1 cellular context compared by ENCODE assay signal in the genomic region with DNA sequence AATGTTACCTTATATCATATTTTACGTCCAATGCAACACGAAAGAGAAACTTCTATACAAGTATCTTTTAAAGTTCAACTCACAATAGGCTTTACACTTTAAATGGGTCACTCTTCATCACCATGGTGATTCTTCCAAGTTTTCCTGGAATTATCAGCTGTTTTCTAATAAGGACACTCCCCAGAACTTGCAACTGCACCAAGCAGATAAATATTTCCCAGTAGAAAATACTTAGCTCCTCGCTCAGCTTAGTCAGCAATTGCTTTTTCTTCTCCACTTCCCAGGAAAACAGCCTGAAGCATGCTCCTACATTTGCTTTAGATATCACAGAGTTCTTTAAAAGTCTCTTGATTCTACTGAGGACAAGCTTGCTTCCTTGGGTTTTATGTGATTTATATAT.
TF ChIP-seq lines count a peak whose summit lies in the region.

No MANE protein-coding gene starts in this region.

TF ChIP-seq in GM23338, 12 proteins besides CTCF, POLR2A, EP300 and RAD21:
- TF ChIP-seq, protein P1, sequence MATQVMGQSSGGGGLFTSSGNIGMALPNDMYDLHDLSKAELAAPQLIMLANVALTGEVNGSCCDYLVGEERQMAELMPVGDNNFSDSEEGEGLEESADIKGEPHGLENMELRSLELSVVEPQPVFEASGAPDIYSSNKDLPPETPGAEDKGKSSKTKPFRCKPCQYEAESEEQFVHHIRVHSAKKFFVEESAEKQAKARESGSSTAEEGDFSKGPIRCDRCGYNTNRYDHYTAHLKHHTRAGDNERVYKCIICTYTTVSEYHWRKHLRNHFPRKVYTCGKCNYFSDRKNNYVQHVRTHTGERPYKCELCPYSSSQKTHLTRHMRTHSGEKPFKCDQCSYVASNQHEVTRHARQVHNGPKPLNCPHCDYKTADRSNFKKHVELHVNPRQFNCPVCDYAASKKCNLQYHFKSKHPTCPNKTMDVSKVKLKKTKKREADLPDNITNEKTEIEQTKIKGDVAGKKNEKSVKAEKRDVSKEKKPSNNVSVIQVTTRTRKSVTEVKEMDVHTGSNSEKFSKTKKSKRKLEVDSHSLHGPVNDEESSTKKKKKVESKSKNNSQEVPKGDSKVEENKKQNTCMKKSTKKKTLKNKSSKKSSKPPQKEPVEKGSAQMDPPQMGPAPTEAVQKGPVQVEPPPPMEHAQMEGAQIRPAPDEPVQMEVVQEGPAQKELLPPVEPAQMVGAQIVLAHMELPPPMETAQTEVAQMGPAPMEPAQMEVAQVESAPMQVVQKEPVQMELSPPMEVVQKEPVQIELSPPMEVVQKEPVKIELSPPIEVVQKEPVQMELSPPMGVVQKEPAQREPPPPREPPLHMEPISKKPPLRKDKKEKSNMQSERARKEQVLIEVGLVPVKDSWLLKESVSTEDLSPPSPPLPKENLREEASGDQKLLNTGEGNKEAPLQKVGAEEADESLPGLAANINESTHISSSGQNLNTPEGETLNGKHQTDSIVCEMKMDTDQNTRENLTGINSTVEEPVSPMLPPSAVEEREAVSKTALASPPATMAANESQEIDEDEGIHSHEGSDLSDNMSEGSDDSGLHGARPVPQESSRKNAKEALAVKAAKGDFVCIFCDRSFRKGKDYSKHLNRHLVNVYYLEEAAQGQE (IDR thresholded peaks at IDR 0.05; ENCODE audit: unreplicated experiment) = no peak
- TF ChIP-seq, protein P2, sequence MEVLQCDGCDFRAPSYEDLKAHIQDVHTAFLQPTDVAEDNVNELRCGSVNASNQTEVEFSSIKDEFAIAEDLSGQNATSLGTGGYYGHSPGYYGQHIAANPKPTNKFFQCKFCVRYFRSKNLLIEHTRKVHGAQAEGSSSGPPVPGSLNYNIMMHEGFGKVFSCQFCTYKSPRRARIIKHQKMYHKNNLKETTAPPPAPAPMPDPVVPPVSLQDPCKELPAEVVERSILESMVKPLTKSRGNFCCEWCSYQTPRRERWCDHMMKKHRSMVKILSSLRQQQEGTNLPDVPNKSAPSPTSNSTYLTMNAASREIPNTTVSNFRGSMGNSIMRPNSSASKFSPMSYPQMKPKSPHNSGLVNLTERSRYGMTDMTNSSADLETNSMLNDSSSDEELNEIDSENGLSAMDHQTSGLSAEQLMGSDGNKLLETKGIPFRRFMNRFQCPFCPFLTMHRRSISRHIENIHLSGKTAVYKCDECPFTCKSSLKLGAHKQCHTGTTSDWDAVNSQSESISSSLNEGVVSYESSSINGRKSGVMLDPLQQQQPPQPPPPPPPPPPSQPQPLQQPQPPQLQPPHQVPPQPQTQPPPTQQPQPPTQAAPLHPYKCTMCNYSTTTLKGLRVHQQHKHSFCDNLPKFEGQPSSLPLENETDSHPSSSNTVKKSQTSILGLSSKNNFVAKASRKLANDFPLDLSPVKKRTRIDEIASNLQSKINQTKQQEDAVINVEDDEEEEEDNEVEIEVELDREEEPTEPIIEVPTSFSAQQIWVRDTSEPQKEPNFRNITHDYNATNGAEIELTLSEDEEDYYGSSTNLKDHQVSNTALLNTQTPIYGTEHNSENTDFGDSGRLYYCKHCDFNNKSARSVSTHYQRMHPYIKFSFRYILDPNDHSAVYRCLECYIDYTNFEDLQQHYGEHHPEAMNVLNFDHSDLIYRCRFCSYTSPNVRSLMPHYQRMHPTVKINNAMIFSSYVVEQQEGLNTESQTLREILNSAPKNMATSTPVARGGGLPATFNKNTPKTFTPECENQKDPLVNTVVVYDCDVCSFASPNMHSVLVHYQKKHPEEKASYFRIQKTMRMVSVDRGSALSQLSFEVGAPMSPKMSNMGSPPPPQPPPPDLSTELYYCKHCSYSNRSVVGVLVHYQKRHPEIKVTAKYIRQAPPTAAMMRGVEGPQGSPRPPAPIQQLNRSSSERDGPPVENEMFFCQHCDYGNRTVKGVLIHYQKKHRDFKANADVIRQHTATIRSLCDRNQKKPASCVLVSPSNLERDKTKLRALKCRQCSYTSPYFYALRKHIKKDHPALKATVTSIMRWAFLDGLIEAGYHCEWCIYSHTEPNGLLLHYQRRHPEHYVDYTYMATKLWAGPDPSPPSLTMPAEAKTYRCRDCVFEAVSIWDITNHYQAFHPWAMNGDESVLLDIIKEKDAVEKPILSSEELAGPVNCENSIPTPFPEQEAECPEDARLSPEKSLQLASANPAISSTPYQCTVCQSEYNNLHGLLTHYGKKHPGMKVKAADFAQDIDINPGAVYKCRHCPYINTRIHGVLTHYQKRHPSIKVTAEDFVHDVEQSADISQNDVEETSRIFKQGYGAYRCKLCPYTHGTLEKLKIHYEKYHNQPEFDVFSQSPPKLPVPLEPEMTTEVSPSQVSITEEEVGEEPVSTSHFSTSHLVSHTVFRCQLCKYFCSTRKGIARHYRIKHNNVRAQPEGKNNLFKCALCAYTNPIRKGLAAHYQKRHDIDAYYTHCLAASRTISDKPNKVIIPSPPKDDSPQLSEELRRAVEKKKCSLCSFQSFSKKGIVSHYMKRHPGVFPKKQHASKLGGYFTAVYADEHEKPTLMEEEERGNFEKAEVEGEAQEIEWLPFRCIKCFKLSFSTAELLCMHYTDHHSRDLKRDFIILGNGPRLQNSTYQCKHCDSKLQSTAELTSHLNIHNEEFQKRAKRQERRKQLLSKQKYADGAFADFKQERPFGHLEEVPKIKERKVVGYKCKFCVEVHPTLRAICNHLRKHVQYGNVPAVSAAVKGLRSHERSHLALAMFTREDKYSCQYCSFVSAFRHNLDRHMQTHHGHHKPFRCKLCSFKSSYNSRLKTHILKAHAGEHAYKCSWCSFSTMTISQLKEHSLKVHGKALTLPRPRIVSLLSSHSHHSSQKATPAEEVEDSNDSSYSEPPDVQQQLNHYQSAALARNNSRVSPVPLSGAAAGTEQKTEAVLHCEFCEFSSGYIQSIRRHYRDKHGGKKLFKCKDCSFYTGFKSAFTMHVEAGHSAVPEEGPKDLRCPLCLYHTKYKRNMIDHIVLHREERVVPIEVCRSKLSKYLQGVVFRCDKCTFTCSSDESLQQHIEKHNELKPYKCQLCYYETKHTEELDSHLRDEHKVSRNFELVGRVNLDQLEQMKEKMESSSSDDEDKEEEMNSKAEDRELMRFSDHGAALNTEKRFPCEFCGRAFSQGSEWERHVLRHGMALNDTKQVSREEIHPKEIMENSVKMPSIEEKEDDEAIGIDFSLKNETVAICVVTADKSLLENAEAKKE (CRISPR knock-in tag; IDR thresholded peaks at IDR 0.05) = no peak
- TF ChIP-seq CREB1 (CRISPR knock-in tag; IDR thresholded peaks at IDR 0.05; ENCODE audit: low read depth) (no peak), ZNF114 (CRISPR knock-in tag; IDR thresholded peaks at IDR 0.05) (no peak), ETS1 (IDR thresholded peaks at IDR 0.05) (no peak), NANOG (IDR thresholded peaks at IDR 0.05; ENCODE audit: borderline replicate concordance) (no peak), STAT1 (IDR thresholded peaks at IDR 0.05; ENCODE audit: unreplicated experiment) (no peak)
